Comparison of ENCODE assay signal across 18 cellular contexts in the genomic region with DNA sequence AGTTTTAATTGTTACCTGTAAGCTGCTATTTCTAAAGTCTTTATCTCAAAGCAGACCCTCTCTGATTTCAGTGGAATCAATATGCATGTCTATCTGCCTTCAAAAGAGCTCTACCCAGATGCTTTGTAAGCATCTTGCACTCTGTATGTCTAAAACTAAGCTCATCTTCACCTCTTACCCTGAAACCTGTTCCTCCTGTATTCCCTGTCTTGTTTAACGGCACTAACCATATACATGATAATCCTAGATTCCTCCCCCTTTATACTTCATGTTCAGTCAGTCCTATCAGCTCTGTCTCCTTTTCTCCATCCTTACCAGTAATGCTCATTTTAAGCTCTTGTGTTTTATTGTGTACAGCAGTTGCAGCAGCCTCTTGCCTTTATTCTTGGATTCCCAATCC. TPM values are rescaled to one million over a fixed set of nuclear protein-coding genes. Genes with fewer than 3 reads are reported as not detected.
DNase-seq lines count a peak whose midpoint lies in the region; ATAC-seq, FAIRE-seq and TF ChIP-seq lines count a peak whose summit lies in the region.
"Had no signal": no experiment of that assay in that cellular context is flagged by ENCODE, and none has a peak within 500 bp of the region (broad histone marks: within the 10 kb centered on the region; RNA-seq: fewer than 3 reads in every experiment).

No MANE protein-coding gene starts in this region.

- FAIRE-seq in HepG2 (lab: Jason Lieb, UNC), result no peak
- FAIRE-seq: H1 had no signal

- H3K4me1 ChIP-seq in HepG2 (ENCODE audit: insufficient read depth, low read length) (no peaks in the 10 kb centered on the region), right lobe of liver (no peaks in the 10 kb centered on the region)
- H3K4me1 ChIP-seq: BE2C had no signal

- peak overlapping the region; percentile 21 to 54 for H3K27ac Mint-ChIP-seq in stimulated activated naive CD8-positive, alpha-beta T cell treated with anti-CD3 and anti-CD28 coated beads, Interleukin-15, amount 100 ng/mL, for 72 hours

- H3K9ac ChIP-seq in HepG2 (ENCODE audit: insufficient read depth, low read depth, low read length), result no peak overlapping the region
- H3K9ac ChIP-seq: KMS-11 had no signal

- H4K20me1 ChIP-seq in HepG2 (ENCODE audit: insufficient read depth, low read length), result peaks cover 18% of the 10 kb centered on the region

- no peaks in the 10 kb centered on the region for H3K9me3 ChIP-seq in HepG2 (ENCODE audit: low read length)
- no peaks in the 10 kb centered on the region for H3K9me3 ChIP-seq in right lobe of liver
- H3K9me3 ChIP-seq: BE2C, MG63 had no signal

- no peaks in the 10 kb centered on the region for H3K27me3 ChIP-seq in HepG2 (ENCODE audit: control insufficient read depth in 1 of 2, insufficient read depth in 2 of 2, low read length in 2 of 2)
- H3K27me3 ChIP-seq in right lobe of liver, result no peaks in the 10 kb centered on the region
- H3K27me3 ChIP-seq: BE2C, MG63 had no signal

- DNase-seq in DMS53 (lab: John Stamatoyannopoulos, UW) (peak; percentile 14), DMS53 treated with DMSO at 0.1 percent for 48 hours (lab: John Stamatoyannopoulos, UW; ENCODE audit: unreplicated experiment) (no peak), HepG2 (ENCODE audit: low spot score) (no peak), right lobe of liver (no peak), epithelial cell of esophagus (ENCODE audit: low read depth) (peak; percentile 53), sciatic nerve (ENCODE audit: low spot score) (no peak), pons (ENCODE audit: low spot score) (no peak)
- DNase-seq in stimulated activated naive CD8-positive, alpha-beta T cell treated with anti-CD3 and anti-CD28 coated beads, Interleukin-15, amount 100 ng/mL, for 72 hours, result no peak
- DNase-seq: BE2C, DMS 273 treated with DMSO at 0.1 percent for 48 hours, MG63, NCI-H1092, NCI-H146, NCI-H524 had no signal

- peaks cover 16 to 75% of the 10 kb centered on the region in 2 experiments for H3K36me3 ChIP-seq in HepG2 (replicated peaks in 1 of 2; ENCODE audit: control insufficient read depth in 1 of 2, insufficient read depth in 2 of 2, low read length in 2 of 2)
- peaks cover 0 to 57% (median 12%) of the 10 kb centered on the region in 4 donors for H3K36me3 ChIP-seq in right lobe of liver

- no peak for TF ChIP-seq RAD21 in HepG2 (CRISPR knock-in tag; IDR thresholded peaks at IDR 0.05)

- POLR2A ChIA-PET in HepG2 (lab: Yijun Ruan, JAX), result interaction anchor here (2.0 kb wide), 1 partner anchor 13 kb away, joined by 9 read pairs; the partner anchor contains the start of gene ZC3H15

- intact Hi-C loops in HepG2 (cut with micrococcal nuclease; ENCODE audit: unreplicated experiment), result loop anchor here (1.0 kb wide), 1 partner anchor 29 kb away; no protein-coding TSS in a partner anchor
- intact Hi-C loops in right lobe of liver (cut with DNase I), result no loop called here
- intact Hi-C loops in sciatic nerve (cut with DNase I), result no loop called here

- BruUV-seq in HepG2 (replicated peaks; lab: Mats Ljungman, UMichigan), result no TSS peak

- no peak for TF ChIP-seq EP300 in HepG2 (IDR thresholded peaks at IDR 0.05; ENCODE audit: low read depth in 2 of 2, low read length in 2 of 2)
- no peak for TF ChIP-seq EP300 in HepG2 (CRISPR knock-in tag; IDR thresholded peaks at IDR 0.05; ENCODE audit: borderline replicate concordance)

- no peak overlapping the region for H3K4me3 ChIP-seq in HepG2 (replicated peaks in 1 of 3; ENCODE audit: insufficient read depth in 1 of 3, low read depth in 2 of 3, low read length in 3 of 3)
- H3K4me3 ChIP-seq in right lobe of liver, result no peak overlapping the region
- H3K4me3 ChIP-seq in epithelial cell of esophagus (ENCODE audit: low read length), result no peak overlapping the region
- H3K4me3 ChIP-seq: MG63 had no signal

- no peak for TF ChIP-seq POLR2A in HepG2 (IDR thresholded peaks at IDR 0.05; ENCODE audit: insufficient read depth in 1 of 2, low read depth in 2 of 2, low read length in 2 of 2)
- TF ChIP-seq POLR2A in right lobe of liver (IDR thresholded peaks at IDR 0.05), result no peak

- in situ Hi-C loops in HepG2 (cut with HindIII; ENCODE audit: extremely low pct_ligation_motif_present, low pct_unique_long_range_greater_than_20kb), result no loop called here

- WGBS in HepG2 (ENCODE audit: low lambda C conversion rate), result 96% methylated on average over 1 of the region's 1 CpG
- WGBS in right lobe of liver (ENCODE audit: insufficient coverage, low coverage, low lambda C conversion rate, missing lambda C conversion rate), result 20% methylated on average over 1 of the region's 1 CpG

- no peak overlapping the region for H3K4me2 ChIP-seq in HepG2 (ENCODE audit: low read depth, low read length)
- H3K4me2 ChIP-seq: KMS-11 had no signal

- H3K27ac ChIP-seq in HepG2 (ENCODE audit: extremely low read length, insufficient read depth, low read length), result no peak overlapping the region
- H3K27ac ChIP-seq in right lobe of liver, result no peak overlapping the region
- H3K27ac ChIP-seq: 22Rv1, KMS-11 had no signal

- H3K79me2 ChIP-seq in HepG2 (ENCODE audit: insufficient read depth, low read length), result peaks cover 55% of the 10 kb centered on the region

- H3K9me3 Mint-ChIP-seq in stimulated activated naive CD8-positive, alpha-beta T cell treated with anti-CD3 and anti-CD28 coated beads, Interleukin-15, amount 100 ng/mL, for 72 hours, result no peaks in the 10 kb centered on the region

- TF ChIP-seq CTCF in HepG2 (CRISPR knock-in tag; IDR thresholded peaks at IDR 0.05), result no peak
- no peak for TF ChIP-seq CTCF in right lobe of liver (IDR thresholded peaks at IDR 0.05)
- TF ChIP-seq CTCF in epithelial cell of esophagus (IDR thresholded peaks at IDR 0.05; ENCODE audit: insufficient read depth, low read depth, low read length, missing control alignments), result no peak

- no peak for ATAC-seq in HepG2
- no peak for ATAC-seq in right lobe of liver
- ATAC-seq in stimulated activated naive CD8-positive, alpha-beta T cell treated with anti-CD3 and anti-CD28 coated beads, Interleukin-15, amount 100 ng/mL, for 72 hours, result no peak
- ATAC-seq in sciatic nerve, result no peak
- ATAC-seq: Panc1 had no signal

- no peak overlapping the region for H3K4me3 Mint-ChIP-seq in stimulated activated naive CD8-positive, alpha-beta T cell treated with anti-CD3 and anti-CD28 coated beads, Interleukin-15, amount 100 ng/mL, for 72 hours

- H3K27me3 Mint-ChIP-seq in stimulated activated naive CD8-positive, alpha-beta T cell treated with anti-CD3 and anti-CD28 coated beads, Interleukin-15, amount 100 ng/mL, for 72 hours, result no peaks in the 10 kb centered on the region

- no peak overlapping the region for H2AFZ ChIP-seq in HepG2 (ENCODE audit: low read length)

- CTCF ChIA-PET in HepG2 (lab: Yijun Ruan, JAX; ENCODE audit: low intra/inter-chr PET ratio, low total read pairs), result no interaction called here

- peaks cover 24% of the 10 kb centered on the region for H3K4me1 Mint-ChIP-seq in stimulated activated naive CD8-positive, alpha-beta T cell treated with anti-CD3 and anti-CD28 coated beads, Interleukin-15, amount 100 ng/mL, for 72 hours

TF ChIP-seq in HepG2, 621 proteins besides CTCF, POLR2A, EP300 and RAD21:
- no peak for TF ChIP-seq AGO2 (optimal IDR thresholded peaks at IDR 0.05; ENCODE audit: low read depth, low read length)
- TF ChIP-seq NCOA1 (CRISPR knock-in tag; IDR thresholded peaks at IDR 0.05), result no peak
- TF ChIP-seq LBX2 (CRISPR knock-in tag; IDR thresholded peaks at IDR 0.05; ENCODE audit: borderline replicate concordance), result no peak
- peak; percentile 36 for TF ChIP-seq RBM22 (optimal IDR thresholded peaks at IDR 0.05; ENCODE audit: low read length)

RNA-seq across cellular contexts. Expression of gene ZC3H15, which starts 12.8 kb away (rescaled TPM):
- total RNA-seq in HepG2 (2016; rRNA removed; fragmentation: Illumina TruSeq; extraction: Trizol), result 168 and 286 TPM in 2 replicates
- 39.3 and 41.4 TPM in 2 replicates for total RNA-seq in HepG2 (2016; cell fraction: cytosol; rRNA removed; fragmentation: Illumina TruSeq; extraction: Trizol; ENCODE audit: low read depth)
- 174 and 286 TPM in 2 replicates for total RNA-seq in HepG2 (2016; cell fraction: insoluble cytoplasmic fraction; rRNA removed; fragmentation: Illumina TruSeq; extraction: Trizol)
- total RNA-seq in HepG2 (2016; cell fraction: membrane; rRNA removed; fragmentation: Illumina TruSeq; extraction: Trizol), result 84.8 and 91.5 TPM in 2 replicates
- 113 and 129 TPM in 2 replicates for total RNA-seq in HepG2 (2016; cell fraction: nucleus; rRNA removed; fragmentation: Illumina TruSeq; extraction: Trizol)
- polyA plus RNA-seq in HepG2 (2011; rRNA removed), result 52.4 and 84.6 TPM in 2 replicates
- 36.7 and 43.7 TPM in 2 replicates for polyA plus RNA-seq in HepG2 (2011; cell fraction: cytosol; rRNA removed)
- 37.4 and 45.3 TPM in 2 replicates for polyA plus RNA-seq in HepG2 (2011; cell fraction: nucleus; rRNA removed)
- polyA plus RNA-seq in HepG2 (2012), result 101 and 115 TPM in 2 replicates
- 19.6 and 19.9 TPM in 2 replicates for polyA plus RNA-seq in HepG2 (2016; cell fraction: cytosol; fragmentation: Illumina TruSeq; extraction: Trizol; ENCODE audit: low read depth)
- 271 and 305 TPM in 2 replicates for polyA plus RNA-seq in HepG2 (2016; cell fraction: insoluble cytoplasmic fraction; fragmentation: Illumina TruSeq; extraction: Trizol; ENCODE audit: low read depth)
- 50.1 and 56.6 TPM in 2 replicates for polyA plus RNA-seq in HepG2 (2016; cell fraction: membrane; fragmentation: Illumina TruSeq; extraction: Trizol; ENCODE audit: low read depth)
- 191 and 195 TPM in 2 replicates for polyA plus RNA-seq in HepG2 (2016; cell fraction: nucleus; fragmentation: Illumina TruSeq; extraction: Trizol; ENCODE audit: insufficient read depth, low read depth)
- 7.5 and 12.5 TPM in 2 replicates for polyA minus RNA-seq in HepG2 (2011; rRNA and poly(A)+ RNA removed; ENCODE audit: low replicate concordance)
- 40.4 and 47.8 TPM in 2 replicates for polyA minus RNA-seq in HepG2 (2011; cell fraction: cytosol; rRNA and poly(A)+ RNA removed)
- polyA minus RNA-seq in HepG2 (2011; cell fraction: nucleus; rRNA and poly(A)+ RNA removed), result 119 and 132 TPM in 2 replicates
- total RNA-seq in right lobe of liver, result 10 to 100 TPM; 20.7 to 41.2 (median 30.5) TPM
- total RNA-seq in sciatic nerve, result 53.5 TPM

Comparison
In these comparisons a context has a peak if more than half of its experiments do, and no peak if none do; other contexts are left out.
1. DNase-seq: peak in DMS53 (single experiment) and epithelial cell of esophagus (single experiment); none in DMS53 treated with DMSO at 0.1 percent for 48 hours (single experiment), HepG2 (single experiment), right lobe of liver (0 of 3), stimulated activated naive CD8-positive, alpha-beta T cell treated with anti-CD3 and anti-CD28 coated beads, Interleukin-15, amount 100 ng/mL, for 72 hours (0 of 2), sciatic nerve (single experiment) and pons (single experiment).